7 cellular contexts compared by ENCODE assay signal in genomic region chr10:91909178-91909677, GRCh38. TPM values are rescaled to one million over a fixed set of nuclear protein-coding genes. Genes with fewer than 3 reads are reported as not detected.
DNase-seq lines count a peak whose midpoint lies in the region; ATAC-seq and TF ChIP-seq lines count a peak whose summit lies in the region.

Gene FGFBP3 (minus strand): TSS chr10:91909486. CDS start chr10:91908969, 517 bp downstream.

- DNase-seq in GM12864 (ENCODE audit: low read depth) = no peak
- peak; percentile 37 for DNase-seq in NCI-H1092 (lab: John Stamatoyannopoulos, UW)
- no peak for DNase-seq in T-helper 17 cell
- no peak for DNase-seq in coronary artery (ENCODE audit: low spot score)
- no peak for DNase-seq in lower leg skin (ENCODE audit: low spot score in 2 of 2)
- DNase-seq in stimulated activated naive CD8-positive, alpha-beta T cell treated with anti-CD3 and anti-CD28 coated beads, Interleukin-15, amount 100 ng/mL, for 72 hours = peak in 1 of 2 donors; percentile 30

- H3K4me1 Mint-ChIP-seq in T-helper 17 cell = peaks cover 15% of the 10 kb centered on the region
- H3K4me1 Mint-ChIP-seq in stimulated activated naive CD8-positive, alpha-beta T cell treated with anti-CD3 and anti-CD28 coated beads, Interleukin-15, amount 100 ng/mL, for 72 hours = peaks cover 15% of the 10 kb centered on the region

- peaks cover 12% of the 10 kb centered on the region for H3K27me3 Mint-ChIP-seq in T-helper 17 cell
- H3K27me3 Mint-ChIP-seq in stimulated activated naive CD8-positive, alpha-beta T cell treated with anti-CD3 and anti-CD28 coated beads, Interleukin-15, amount 100 ng/mL, for 72 hours = peaks cover 10% of the 10 kb centered on the region

- peak within 1 kb of the TSS; percentile 82 for H3K27ac Mint-ChIP-seq in T-helper 17 cell
- H3K27ac Mint-ChIP-seq in stimulated activated naive CD8-positive, alpha-beta T cell treated with anti-CD3 and anti-CD28 coated beads, Interleukin-15, amount 100 ng/mL, for 72 hours = peak within 1 kb of the TSS; percentile 81 to 90

- H3K9me3 Mint-ChIP-seq in stimulated activated naive CD8-positive, alpha-beta T cell treated with anti-CD3 and anti-CD28 coated beads, Interleukin-15, amount 100 ng/mL, for 72 hours = no peaks in the 10 kb centered on the region

- H3K4me3 ChIP-seq in GM12864 (ENCODE audit: low read depth, low read length) (peak within 1 kb of the TSS; percentile 68), coronary artery (peak within 1 kb of the TSS; percentile 73), lower leg skin (ENCODE audit: low read depth, poor library complexity, severe bottlenecking) (peak within 1 kb of the TSS; percentile 52)

- H3K36me3 Mint-ChIP-seq in T-helper 17 cell (ENCODE audit: low read depth) = no peaks in the 10 kb centered on the region

- WGBS in lower leg skin, 2 donors = 0 to 1% methylated on average over 16 of the region's 16 CpGs

- ATAC-seq in T-helper 17 cell = peak; percentile 21
- ATAC-seq in stimulated activated naive CD8-positive, alpha-beta T cell treated with anti-CD3 and anti-CD28 coated beads, Interleukin-15, amount 100 ng/mL, for 72 hours = peak; percentile 37
- no peak for ATAC-seq in GM19452 (IDR thresholded peaks at IDR 0.05; ENCODE audit: unreplicated experiment)

- H3K9me3 ChIP-seq in T-helper 17 cell (ENCODE audit: control insufficient read depth, low read length, poor library complexity, severe bottlenecking) = no peaks in the 10 kb centered on the region

- TF ChIP-seq POLR2A in lower leg skin (IDR thresholded peaks at IDR 0.05) = no peak

- H3K4me3 Mint-ChIP-seq in T-helper 17 cell = peak within 1 kb of the TSS; percentile 95
- H3K4me3 Mint-ChIP-seq in stimulated activated naive CD8-positive, alpha-beta T cell treated with anti-CD3 and anti-CD28 coated beads, Interleukin-15, amount 100 ng/mL, for 72 hours = peak within 1 kb of the TSS; percentile 93 to 95

- TF ChIP-seq CTCF in GM12864 (IDR thresholded peaks at IDR 0.05; ENCODE audit: low read depth, low read length, missing control alignments) = no peak
- no peak for TF ChIP-seq CTCF in coronary artery (IDR thresholded peaks at IDR 0.05)
- TF ChIP-seq CTCF in lower leg skin (IDR thresholded peaks at IDR 0.05) = no peak

- H3K27ac ChIP-seq in coronary artery = peak within 1 kb of the TSS; percentile 58 to 79

- intact Hi-C loops in lower leg skin (cut with DNase I; ENCODE audit: low total_unique reads) = no loop called here

RNA-seq across cellular contexts. Expression of gene FGFBP3, which starts in this region (rescaled TPM):
- total RNA-seq in T-helper 17 cell (1 to 10 TPM; 1.7 to 1.8 TPM), lower leg skin (1 to 10 TPM in 3 of 4 donors, under 1 TPM in 1; 0.69 to 1.6 (median 1.3) TPM)
